Comparison of ENCODE assay signal across 16 cellular contexts in the genomic region with DNA sequence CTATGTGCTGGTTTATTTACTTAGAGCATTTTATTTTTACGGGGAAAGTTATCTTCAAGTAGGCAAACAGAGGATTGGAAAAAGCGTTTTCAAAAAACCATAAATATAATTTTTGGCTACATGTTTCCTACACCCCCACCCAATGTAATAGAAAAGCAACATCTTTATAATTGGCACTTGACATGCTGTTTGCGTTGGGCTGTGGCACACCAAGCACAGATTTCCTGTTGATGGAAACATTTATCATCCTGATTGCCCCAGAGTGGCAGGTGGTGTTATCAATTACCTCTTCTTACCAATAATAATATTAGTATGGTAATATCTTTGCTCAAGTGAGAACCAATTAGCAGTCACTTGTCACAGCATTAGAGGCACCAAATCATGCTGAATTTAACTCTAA. TPM values are rescaled to one million over a fixed set of nuclear protein-coding genes. Genes with fewer than 3 reads are reported as not detected.
A peak's percentile ranks its signal among the peaks of the same experiment; 100 is the strongest.
DNase-seq lines count a peak whose midpoint lies in the region; ATAC-seq and TF ChIP-seq lines count a peak whose summit lies in the region.
"Had no signal": no experiment of that assay in that cellular context is flagged by ENCODE, and none has a peak within 500 bp of the region (broad histone marks: within the 10 kb centered on the region; RNA-seq: fewer than 3 reads in every experiment).

No MANE protein-coding gene starts in this region.

- H3F3A ChIP-seq in neural progenitor cell (ENCODE audit: low read depth) = peaks cover 50% of the 10 kb centered on the region

- H3K4me1 Mint-ChIP-seq in neural progenitor cell = peaks cover 29% of the 10 kb centered on the region

- no peaks in the 10 kb centered on the region for H3K9me3 ChIP-seq in HEK293 (ENCODE audit: control insufficient read depth, insufficient read depth, low read depth, low read length)
- H3K9me3 ChIP-seq in neural progenitor cell (ENCODE audit: low read depth) = no peaks in the 10 kb centered on the region
- H3K9me3 ChIP-seq: Caco-2, Peyer's patch had no signal

- H3K9ac ChIP-seq in neural progenitor cell = no peak overlapping the region

- peaks cover 6% of the 10 kb centered on the region for H3K79me2 ChIP-seq in neural progenitor cell (ENCODE audit: low read depth)

- H3K4me3 ChIP-seq in HEK293 (ENCODE audit: low read depth, low read length) = no peak overlapping the region
- H3K4me3 ChIP-seq in neural progenitor cell = no peak overlapping the region
- no peak overlapping the region for H3K4me3 ChIP-seq in foreskin fibroblast (ENCODE audit: low read depth in 1 of 2, low read length in 2 of 2)
- H3K4me3 ChIP-seq: Peyer's patch, SK-N-MC had no signal

- peaks cover 58% of the 10 kb centered on the region for H3K27me3 Mint-ChIP-seq in neural progenitor cell (ENCODE audit: insufficient read depth, low read depth)

- POLR2A ChIA-PET in HEK293 (lab: Yijun Ruan, JAX) = no interaction called here

- H4K20me1 ChIP-seq in neural progenitor cell (ENCODE audit: low read depth) = peaks cover 59% of the 10 kb centered on the region

- H3K27ac Mint-ChIP-seq in neural progenitor cell = no peak overlapping the region

- peaks cover 93% of the 10 kb centered on the region for H3K27me3 ChIP-seq in neural progenitor cell

- peak overlapping the region; percentile 15 for H3K4me3 Mint-ChIP-seq in neural progenitor cell

- TF ChIP-seq CTCF in HEK293 (tag by site-specific recombination; IDR thresholded peaks at IDR 0.05) (no peak), neural progenitor cell (IDR thresholded peaks at IDR 0.05) (no peak), foreskin fibroblast (IDR thresholded peaks at IDR 0.05; ENCODE audit: low read depth, low read length) (no peak)

- H3K4me1 ChIP-seq in HEK293 (ENCODE audit: control insufficient read depth, insufficient read depth, low read length) (no peaks in the 10 kb centered on the region), neural progenitor cell (peaks cover 16% of the 10 kb centered on the region)
- H3K4me1 ChIP-seq: Caco-2 had no signal

- H2AFZ ChIP-seq in neural progenitor cell (replicated peaks) = no peak overlapping the region

- H3K4me2 ChIP-seq in neural progenitor cell = no peak overlapping the region

- DNase-seq in DMS153 treated with DMSO at 0.1 percent for 48 hours (lab: John Stamatoyannopoulos, UW; ENCODE audit: unreplicated experiment) = peak; percentile 82
- DNase-seq in NCI-H345 treated with DMSO at 0.1 percent for 48 hours (lab: John Stamatoyannopoulos, UW; ENCODE audit: unreplicated experiment) = peak; percentile 31
- no peak for DNase-seq in neural progenitor cell (ENCODE audit: low spot score)
- no peak for DNase-seq in foreskin fibroblast
- DNase-seq in NCI-H128 (lab: John Stamatoyannopoulos, UW; ENCODE audit: unreplicated experiment) = no peak
- DNase-seq: Caco-2, DMS53, NCI-H1694 treated with DMSO at 0.1 percent for 48 hours, NCI-H446 treated with DMSO at 0.1 percent for 48 hours, Peyer's patch had no signal

- no peak for ATAC-seq in GM18498 (IDR thresholded peaks at IDR 0.05; ENCODE audit: unreplicated experiment)
- ATAC-seq: HCT116, Right ventricle myocardium inferior had no signal

- H3K36me3 ChIP-seq in HEK293 (ENCODE audit: control insufficient read depth in 2 of 2, insufficient read depth in 1 of 2, low read length in 2 of 2) (no peaks in the 10 kb centered on the region), neural progenitor cell (no peaks in the 10 kb centered on the region)
- H3K36me3 ChIP-seq: Peyer's patch had no signal

- no peak overlapping the region for H3K27ac ChIP-seq in HEK293 (ENCODE audit: extremely low read depth, low read depth, low read length)
- no peak overlapping the region for H3K27ac ChIP-seq in neural progenitor cell
- H3K27ac ChIP-seq: Peyer's patch, SK-N-MC had no signal

- CTCF ChIA-PET in HEK293 (lab: Yijun Ruan, JAX) = no interaction called here

- no peaks in the 10 kb centered on the region for H3K9me3 Mint-ChIP-seq in neural progenitor cell

- H3K36me3 Mint-ChIP-seq in neural progenitor cell = no peaks in the 10 kb centered on the region

TF ChIP-seq in HEK293, 187 proteins besides CTCF, POLR2A, EP300 and RAD21:
- TF ChIP-seq ZNF133 (tag by site-specific recombination; IDR thresholded peaks at IDR 0.05) (peak; percentile 57; the same call in 1 of the 2 replicates), ZNF600 (tag by site-specific recombination; IDR thresholded peaks at IDR 0.05) (no peak)
- TF ChIP-seq, protein P1, sequence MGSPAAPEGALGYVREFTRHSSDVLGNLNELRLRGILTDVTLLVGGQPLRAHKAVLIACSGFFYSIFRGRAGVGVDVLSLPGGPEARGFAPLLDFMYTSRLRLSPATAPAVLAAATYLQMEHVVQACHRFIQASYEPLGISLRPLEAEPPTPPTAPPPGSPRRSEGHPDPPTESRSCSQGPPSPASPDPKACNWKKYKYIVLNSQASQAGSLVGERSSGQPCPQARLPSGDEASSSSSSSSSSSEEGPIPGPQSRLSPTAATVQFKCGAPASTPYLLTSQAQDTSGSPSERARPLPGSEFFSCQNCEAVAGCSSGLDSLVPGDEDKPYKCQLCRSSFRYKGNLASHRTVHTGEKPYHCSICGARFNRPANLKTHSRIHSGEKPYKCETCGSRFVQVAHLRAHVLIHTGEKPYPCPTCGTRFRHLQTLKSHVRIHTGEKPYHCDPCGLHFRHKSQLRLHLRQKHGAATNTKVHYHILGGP (tag by site-specific recombination; IDR thresholded peaks at IDR 0.05) = no peak

RNA-seq across cellular contexts. Expression of gene SALL3, which starts 3.9 kb away (rescaled TPM):
- 27.7 and 36.5 TPM in 2 replicates for total RNA-seq in neural progenitor cell (ENCODE audit: low replicate concordance)
- total RNA-seq: Caco-2, LHCN-M2, Peyer's patch had no signal

Comparison
In these comparisons a context has a peak if more than half of its experiments do, and no peak if none do; other contexts are left out.
1. DNase-seq: peak in DMS153 treated with DMSO at 0.1 percent for 48 hours (single experiment) and NCI-H345 treated with DMSO at 0.1 percent for 48 hours (single experiment); none in neural progenitor cell (single experiment), foreskin fibroblast (0 of 2) and NCI-H128 (single experiment).